ENCODE assay signal across 31 cellular contexts in genomic region chr11:78654071-78654470, GRCh38.
DNase-seq lines count a peak whose midpoint lies in the region; ATAC-seq and TF ChIP-seq lines count a peak whose summit lies in the region.
"Had no signal": no experiment of that assay in that cellular context is flagged by ENCODE, and none has a peak within 500 bp of the region (broad histone marks: within the 10 kb centered on the region; RNA-seq: fewer than 3 reads in every experiment).

No MANE protein-coding gene starts in this region.

- no peak overlapping the region for H2BK15ac ChIP-seq in mesendoderm (replicated peaks; ENCODE audit: low read depth)

- H3K4me3 ChIP-seq in mesendoderm (ENCODE audit: low read length), result no peak overlapping the region
- H3K4me3 ChIP-seq: gastrocnemius medialis, GM12878, hepatocyte, left lung, prostate gland, uterus had no signal

- H3K27ac ChIP-seq in mesendoderm (ENCODE audit: low read depth, low read length), result no peak overlapping the region
- H3K27ac ChIP-seq: gastrocnemius medialis, hepatocyte, left lung, prostate gland, uterus had no signal

- H2BK120ac ChIP-seq in mesendoderm (ENCODE audit: low read depth, low read length), result no peak overlapping the region

- H3K4me1 ChIP-seq in mesendoderm (ENCODE audit: control insufficient read depth, low read depth, low read length), result no peaks in the 10 kb centered on the region
- H3K4me1 ChIP-seq: gastrocnemius medialis, left lung, prostate gland, uterus had no signal

- no CpG with 5 or more reads among the region's 3 CpGs for WGBS in mesendoderm (ENCODE audit: extremely low coverage, insufficient coverage, low lambda C conversion rate)

- H3K4ac ChIP-seq in mesendoderm (ENCODE audit: low read depth, low read length), result no peak overlapping the region

- peak; percentile 33 for DNase-seq in activated CD4-positive, alpha-beta T cell treated with anti-CD3 and anti-CD28 coated beads for 48 hours
- no peak for DNase-seq in activated CD4-positive, alpha-beta T cell treated with anti-CD3 and anti-CD28 coated beads for 1 hour
- DNase-seq in NCI-H146 (lab: John Stamatoyannopoulos, UW) (peak; percentile 44), mesendoderm (peak; percentile 35), type B pancreatic cell (ENCODE audit: extremely low spot score, unreplicated experiment) (no peak), cortex of kidney (lab: John Stamatoyannopoulos, UW) (no peak)
- peak; percentile 19 for DNase-seq in activated naive CD8-positive, alpha-beta T cell treated with anti-CD3 and anti-CD28 coated beads for 36 hours
- DNase-seq: 8988T; activated T-cell treated with anti-CD3 and anti-CD28 coated beads, Interleukin-2, amount 50 U/mL, for 48 hours; anterior cingulate cortex; gastrocnemius medialis; HFFc6; Karpas-422; left lung; NCI-H1417 treated with DMSO at 0.1 percent for 48 hours; NCI-H2171 treated with DMSO at 0.1 percent for 48 hours; NCI-H524 treated with DMSO at 0.1 percent for 48 hours; NK-92 treated with Interleukin-12 subunit alpha and Interleukin-12 subunit beta, amount 100 ng/mL, for 24 hours; PC-3; stimulated activated CD4-positive, alpha-beta T cell treated with anti-CD3 and anti-CD28 coated beads, Interleukin-12 subunit alpha, Interleukin-12 subunit beta, amount 100 ng/mL, for 4 hours; stimulated activated CD4-positive, alpha-beta T cell treated with anti-CD3 and anti-CD28 coated beads, Interleukin-4, amount 100 ng/mL, for 24 hours; uterus had no signal

- H2BK5ac ChIP-seq in mesendoderm (ENCODE audit: low read length), result no peak overlapping the region

- no peak overlapping the region for H4K5ac ChIP-seq in mesendoderm (ENCODE audit: low read length)

- no peak for ATAC-seq in GM18858 (IDR thresholded peaks at IDR 0.05; ENCODE audit: unreplicated experiment)
- ATAC-seq: gastrocnemius medialis; GM12878; left lung; PC-3; sciatic nerve; stimulated activated memory B cell treated with anti-CD40 and anti-IgM and Interleukin-4, amounts not matched to agents 10 μg/mL and 1 μg/mL and 100 μg/mL, for 72 hours had no signal

- H4K8ac ChIP-seq in mesendoderm (ENCODE audit: low read depth, low read length), result no peak overlapping the region

- H3K79me2 ChIP-seq in mesendoderm (ENCODE audit: control insufficient read depth, insufficient read depth, low read length), result no peaks in the 10 kb centered on the region
- H3K79me2 ChIP-seq: hepatocyte had no signal

- no peaks in the 10 kb centered on the region for H3K36me3 Mint-ChIP-seq in activated naive CD8-positive, alpha-beta T cell treated with anti-CD3 and anti-CD28 coated beads for 36 hours
- peaks cover 21% of the 10 kb centered on the region for H3K36me3 Mint-ChIP-seq in type B pancreatic cell
- H3K36me3 Mint-ChIP-seq: activated naive CD4-positive, alpha-beta T cell treated with anti-CD3 and anti-CD28 coated beads, Interleukin-2, amount 50 U/mL, for 24 hours; CD14-positive monocyte; stimulated activated memory B cell treated with anti-CD40 and anti-IgM and Interleukin-4, amounts not matched to agents 10 μg/mL and 1 μg/mL and 100 μg/mL, for 72 hours had no signal

- H3K18ac ChIP-seq in mesendoderm (ENCODE audit: low read length), result no peak overlapping the region

- no peak overlapping the region for H3K4me3 Mint-ChIP-seq in activated naive CD8-positive, alpha-beta T cell treated with anti-CD3 and anti-CD28 coated beads for 36 hours
- H3K4me3 Mint-ChIP-seq in type B pancreatic cell, result no peak overlapping the region
- H3K4me3 Mint-ChIP-seq: activated naive CD4-positive, alpha-beta T cell treated with anti-CD3 and anti-CD28 coated beads, Interleukin-2, amount 50 U/mL, for 24 hours; CD14-positive monocyte; dendritic cell treated with granulocyte-macrophage colony-stimulating factor and Interleukin-4, amounts not matched to agents 40 ng/mL and 50 ng/mL, for 4 days; HFFc6; stimulated activated memory B cell treated with anti-CD40 and anti-IgM and Interleukin-4, amounts not matched to agents 10 μg/mL and 1 μg/mL and 100 μg/mL, for 72 hours had no signal

- H3K23ac ChIP-seq in mesendoderm (ENCODE audit: low read length), result no peak overlapping the region

- H3K56ac ChIP-seq in mesendoderm (ENCODE audit: low read length), result no peak overlapping the region

- H3K27ac Mint-ChIP-seq in activated naive CD8-positive, alpha-beta T cell treated with anti-CD3 and anti-CD28 coated beads for 36 hours, result no peak overlapping the region
- no peak overlapping the region for H3K27ac Mint-ChIP-seq in type B pancreatic cell
- H3K27ac Mint-ChIP-seq: activated naive CD4-positive, alpha-beta T cell treated with anti-CD3 and anti-CD28 coated beads, Interleukin-2, amount 50 U/mL, for 24 hours; CD14-positive monocyte; dendritic cell treated with granulocyte-macrophage colony-stimulating factor and Interleukin-4, amounts not matched to agents 40 ng/mL and 50 ng/mL, for 4 days; HFFc6; stimulated activated memory B cell treated with anti-CD40 and anti-IgM and Interleukin-4, amounts not matched to agents 10 μg/mL and 1 μg/mL and 100 μg/mL, for 72 hours had no signal

- H3K9ac ChIP-seq in mesendoderm (ENCODE audit: low read length), result no peak overlapping the region

- no peaks in the 10 kb centered on the region for H3K36me3 ChIP-seq in mesendoderm (ENCODE audit: control insufficient read depth, insufficient read depth, low read length)
- H3K36me3 ChIP-seq: gastrocnemius medialis, left lung, prostate gland, uterus had no signal

- H3K27me3 Mint-ChIP-seq in activated naive CD8-positive, alpha-beta T cell treated with anti-CD3 and anti-CD28 coated beads for 36 hours, result no peaks in the 10 kb centered on the region
- no peaks in the 10 kb centered on the region for H3K27me3 Mint-ChIP-seq in type B pancreatic cell
- H3K27me3 Mint-ChIP-seq: activated naive CD4-positive, alpha-beta T cell treated with anti-CD3 and anti-CD28 coated beads, Interleukin-2, amount 50 U/mL, for 24 hours; dendritic cell treated with granulocyte-macrophage colony-stimulating factor and Interleukin-4, amounts not matched to agents 40 ng/mL and 50 ng/mL, for 4 days had no signal

- H3K4me2 ChIP-seq in mesendoderm (ENCODE audit: low read length), result no peak overlapping the region
- H3K4me2 ChIP-seq: hepatocyte had no signal

- no peaks in the 10 kb centered on the region for H3K27me3 ChIP-seq in mesendoderm (ENCODE audit: insufficient read depth, low read length, poor library complexity)
- H3K27me3 ChIP-seq: gastrocnemius medialis, hepatocyte, left lung, uterus had no signal

- peaks cover 38% of the 10 kb centered on the region for H3K4me1 Mint-ChIP-seq in activated naive CD8-positive, alpha-beta T cell treated with anti-CD3 and anti-CD28 coated beads for 36 hours
- peaks cover 27% of the 10 kb centered on the region for H3K4me1 Mint-ChIP-seq in type B pancreatic cell (ENCODE audit: unreplicated experiment)
- H3K4me1 Mint-ChIP-seq: CD14-positive monocyte; stimulated activated memory B cell treated with anti-CD40 and anti-IgM and Interleukin-4, amounts not matched to agents 10 μg/mL and 1 μg/mL and 100 μg/mL, for 72 hours had no signal

- no peak overlapping the region for H2AK5ac ChIP-seq in mesendoderm (ENCODE audit: low read length)

- H3K9me3 Mint-ChIP-seq in activated naive CD8-positive, alpha-beta T cell treated with anti-CD3 and anti-CD28 coated beads for 36 hours, result no peaks in the 10 kb centered on the region
- peaks cover 4% of the 10 kb centered on the region for H3K9me3 Mint-ChIP-seq in type B pancreatic cell
- H3K9me3 Mint-ChIP-seq: activated naive CD4-positive, alpha-beta T cell treated with anti-CD3 and anti-CD28 coated beads, Interleukin-2, amount 50 U/mL, for 24 hours; CD14-positive monocyte; dendritic cell treated with granulocyte-macrophage colony-stimulating factor and Interleukin-4, amounts not matched to agents 40 ng/mL and 50 ng/mL, for 4 days; HFFc6; stimulated activated memory B cell treated with anti-CD40 and anti-IgM and Interleukin-4, amounts not matched to agents 10 μg/mL and 1 μg/mL and 100 μg/mL, for 72 hours had no signal

- H3K79me1 ChIP-seq in mesendoderm (ENCODE audit: low read length), result no peaks in the 10 kb centered on the region

- no peak for TF ChIP-seq CTCF in type B pancreatic cell (conservative IDR thresholded peaks at IDR 0.05)

Comparison
In these comparisons a context has a peak if more than half of its experiments do, and no peak if none do; other contexts are left out.
1. DNase-seq: peak in activated CD4-positive, alpha-beta T cell treated with anti-CD3 and anti-CD28 coated beads for 48 hours (single experiment), NCI-H146 (single experiment), activated naive CD8-positive, alpha-beta T cell treated with anti-CD3 and anti-CD28 coated beads for 36 hours (single experiment) and mesendoderm (single experiment); none in activated CD4-positive, alpha-beta T cell treated with anti-CD3 and anti-CD28 coated beads for 1 hour (single experiment), type B pancreatic cell (single experiment) and cortex of kidney (single experiment).